Comparison of ENCODE assay signal across 1 cellular context in the genomic region with DNA sequence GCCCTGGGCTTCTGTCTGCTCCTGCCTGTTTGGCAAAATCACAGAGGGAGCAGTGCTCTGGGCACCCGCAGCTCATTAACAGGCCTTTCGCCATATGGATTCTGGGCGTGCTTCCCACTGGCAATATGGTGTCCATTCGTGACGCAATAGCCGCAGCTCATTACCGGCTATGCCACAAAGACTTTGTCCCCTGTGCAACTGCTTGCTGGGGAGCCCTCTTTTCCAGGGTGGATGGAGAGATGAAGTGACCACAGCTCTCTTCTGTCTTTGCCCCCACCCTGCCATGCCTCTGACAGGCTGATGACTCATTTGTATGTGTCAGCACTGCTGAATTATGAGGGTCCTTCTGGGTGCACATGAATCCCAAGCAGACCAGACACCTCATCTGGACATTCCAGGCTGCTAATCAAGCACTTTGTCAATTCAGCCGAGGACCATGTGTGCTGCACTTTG.
TF ChIP-seq lines count a peak whose summit lies in the region.

No MANE protein-coding gene starts in this region.

TF ChIP-seq in SK-N-SH treated with all-trans-retinoic acid at 6 μM for 48 hours, 23 proteins besides CTCF, POLR2A, EP300 and RAD21 (continued from another document):
- TF ChIP-seq, protein P1, sequence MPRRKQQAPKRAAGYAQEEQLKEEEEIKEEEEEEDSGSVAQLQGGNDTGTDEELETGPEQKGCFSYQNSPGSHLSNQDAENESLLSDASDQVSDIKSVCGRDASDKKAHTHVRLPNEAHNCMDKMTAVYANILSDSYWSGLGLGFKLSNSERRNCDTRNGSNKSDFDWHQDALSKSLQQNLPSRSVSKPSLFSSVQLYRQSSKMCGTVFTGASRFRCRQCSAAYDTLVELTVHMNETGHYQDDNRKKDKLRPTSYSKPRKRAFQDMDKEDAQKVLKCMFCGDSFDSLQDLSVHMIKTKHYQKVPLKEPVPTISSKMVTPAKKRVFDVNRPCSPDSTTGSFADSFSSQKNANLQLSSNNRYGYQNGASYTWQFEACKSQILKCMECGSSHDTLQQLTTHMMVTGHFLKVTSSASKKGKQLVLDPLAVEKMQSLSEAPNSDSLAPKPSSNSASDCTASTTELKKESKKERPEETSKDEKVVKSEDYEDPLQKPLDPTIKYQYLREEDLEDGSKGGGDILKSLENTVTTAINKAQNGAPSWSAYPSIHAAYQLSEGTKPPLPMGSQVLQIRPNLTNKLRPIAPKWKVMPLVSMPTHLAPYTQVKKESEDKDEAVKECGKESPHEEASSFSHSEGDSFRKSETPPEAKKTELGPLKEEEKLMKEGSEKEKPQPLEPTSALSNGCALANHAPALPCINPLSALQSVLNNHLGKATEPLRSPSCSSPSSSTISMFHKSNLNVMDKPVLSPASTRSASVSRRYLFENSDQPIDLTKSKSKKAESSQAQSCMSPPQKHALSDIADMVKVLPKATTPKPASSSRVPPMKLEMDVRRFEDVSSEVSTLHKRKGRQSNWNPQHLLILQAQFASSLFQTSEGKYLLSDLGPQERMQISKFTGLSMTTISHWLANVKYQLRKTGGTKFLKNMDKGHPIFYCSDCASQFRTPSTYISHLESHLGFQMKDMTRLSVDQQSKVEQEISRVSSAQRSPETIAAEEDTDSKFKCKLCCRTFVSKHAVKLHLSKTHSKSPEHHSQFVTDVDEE (CRISPR knock-in tag; IDR thresholded peaks at IDR 0.05), result peak; percentile 83
TF ChIP-seq in SK-N-SH treated with all-trans-retinoic acid at 6 μM for 48 hours: peak in this region for 9.
